ENCODE assay signal across 1 cellular context in the genomic region with DNA sequence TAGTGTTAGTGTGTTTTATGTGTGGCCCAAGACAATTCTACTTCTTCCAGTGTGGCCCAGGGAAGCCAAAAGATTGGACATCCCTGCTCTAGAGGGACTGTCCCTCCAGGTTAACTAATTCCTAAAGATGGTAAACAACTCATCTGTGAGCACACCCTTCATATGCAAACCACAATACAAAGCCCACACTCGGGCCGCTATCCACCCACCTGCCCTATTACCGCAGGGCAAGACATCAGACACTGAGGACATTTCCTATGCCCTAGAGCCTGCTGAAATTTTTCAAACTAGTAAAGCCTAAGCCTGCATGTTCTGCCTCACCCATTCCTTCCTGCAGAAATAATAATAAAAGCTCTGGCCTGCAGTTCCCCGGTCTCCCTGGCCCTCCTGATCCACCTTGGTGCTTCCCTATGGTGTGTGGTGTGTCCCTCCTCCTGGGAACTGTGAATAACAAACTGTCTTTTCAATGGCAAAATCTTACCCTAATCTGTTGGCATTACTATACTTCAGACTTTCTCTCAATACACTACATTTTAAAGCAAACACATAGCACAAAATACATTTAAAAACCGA.
TF ChIP-seq lines count a peak whose summit lies in the region.

No MANE protein-coding gene starts in this region.

TF ChIP-seq in HEK293, 187 proteins besides CTCF, POLR2A, EP300 and RAD21 (continued from another document):
- TF ChIP-seq ZBTB44 (tag by site-specific recombination; IDR thresholded peaks at IDR 0.05) (no peak), ZBTB8A (tag by site-specific recombination; IDR thresholded peaks at IDR 0.05) (no peak)
